ENCODE assay signal across 8 cellular contexts in genomic region chr13:110615005-110615321, GRCh38. TPM values are rescaled to one million over a fixed set of nuclear protein-coding genes. Genes with fewer than 3 reads are reported as not detected.
DNase-seq lines count a peak whose midpoint lies in the region; ATAC-seq and TF ChIP-seq lines count a peak whose summit lies in the region.

No MANE protein-coding gene starts in this region.

- peaks cover 14% of the 10 kb centered on the region for H3K36me3 Mint-ChIP-seq in activated CD4-positive, alpha-beta T cell treated with anti-CD3 and anti-CD28 coated beads for 36 hours (ENCODE audit: low read depth)

- intact Hi-C loops in activated CD4-positive, alpha-beta T cell treated with anti-CD3 and anti-CD28 coated beads for 36 hours (cut with DNase I, micrococcal nuclease) = loop anchor here (1.0 to 10.0 kb wide), 8 partner anchors 54 to 570 kb away; partner anchors contain the start of genes RAB20 (in 2 of the 2), ANKRD10 (in 1 of the 2), CARS2 (in 1 of the 2) and ING1 (in 1 of the 2)
- intact Hi-C loops in adrenal gland (cut with DNase I) = no loop called here

- H3K4me3 ChIP-seq in adrenal gland = peak overlapping the region in 3 of 4 donors; percentile 67 to 99 (median 80)

- no peak for ATAC-seq in activated CD4-positive, alpha-beta T cell treated with anti-CD3 and anti-CD28 coated beads for 36 hours

- H3K27me3 ChIP-seq in adrenal gland = no peaks in the 10 kb centered on the region
- no peaks in the 10 kb centered on the region for H3K27me3 ChIP-seq in layer of hippocampus (ENCODE audit: control insufficient read depth, insufficient read depth, low read length)

- peaks cover 27 to 31% of the 10 kb centered on the region in 2 donors for H3K4me1 ChIP-seq in adrenal gland (replicated peaks in 1 of 2)

- no peak for TF ChIP-seq POLR2A in adrenal gland (IDR thresholded peaks at IDR 0.05)

- H3K36me3 ChIP-seq in adrenal gland (replicated peaks in 1 of 2) = no peaks in the 10 kb centered on the region

- H3K9me3 Mint-ChIP-seq in activated CD4-positive, alpha-beta T cell treated with anti-CD3 and anti-CD28 coated beads for 36 hours (ENCODE audit: low read depth) = no peaks in the 10 kb centered on the region

- 84 to 89% (median 85%) methylated on average over 8 to 11 of the region's 11 CpGs for whole genome bisulfite sequencing in adrenal gland, 4 donors

- H3K27ac ChIP-seq in adrenal gland (peak overlapping the region; percentile 85 to 98 (median 96)), layer of hippocampus (ENCODE audit: low read depth, low read length) (peak overlapping the region; percentile 90), temporal lobe (ENCODE audit: low read depth, low read length) (peak overlapping the region; percentile 55)

- peak; percentile 14 for DNase-seq in activated CD4-positive, alpha-beta T cell treated with anti-CD3 and anti-CD28 coated beads for 36 hours
- no peak for DNase-seq in activated CD4-positive, alpha-beta T cell treated with anti-CD3 and anti-CD28 coated beads for 4 hours
- DNase-seq in adrenal gland (no peak), NCI-H187 (lab: John Stamatoyannopoulos, UW) (no peak), SW 1271 (lab: John Stamatoyannopoulos, UW) (no peak), NCI-H2196 (lab: John Stamatoyannopoulos, UW; ENCODE audit: unreplicated experiment) (no peak)

- CTCF ChIA-PET in activated CD4-positive, alpha-beta T cell treated with anti-CD3 and anti-CD28 coated beads for 36 hours (lab: Charles Lee) = interaction anchor here (0.6 to 0.7 kb wide), 2 partner anchors 33 to 541 kb away, joined by 3 read pairs; no protein-coding TSS in a partner anchor

- H3K4me1 Mint-ChIP-seq in activated CD4-positive, alpha-beta T cell treated with anti-CD3 and anti-CD28 coated beads for 36 hours = peaks cover 38% of the 10 kb centered on the region

- H3K4me3 Mint-ChIP-seq in activated CD4-positive, alpha-beta T cell treated with anti-CD3 and anti-CD28 coated beads for 36 hours = peak overlapping the region; percentile 88

- TF ChIP-seq CTCF in adrenal gland (IDR thresholded peaks at IDR 0.05) = no peak

- POLR2A ChIA-PET in activated CD4-positive, alpha-beta T cell treated with anti-CD3 and anti-CD28 coated beads for 36 hours (lab: Charles Lee) = interaction anchor here (1.0 kb wide), 1 partner anchor 97 kb away, joined by 4 read pairs; no protein-coding TSS in a partner anchor

- no peaks in the 10 kb centered on the region for H3K9me3 ChIP-seq in adrenal gland (replicated peaks in 1 of 3)

- H3K27me3 Mint-ChIP-seq in activated CD4-positive, alpha-beta T cell treated with anti-CD3 and anti-CD28 coated beads for 36 hours = no peaks in the 10 kb centered on the region

- peak overlapping the region; percentile 96 for H3K27ac Mint-ChIP-seq in activated CD4-positive, alpha-beta T cell treated with anti-CD3 and anti-CD28 coated beads for 36 hours

RNA-seq across cellular contexts. Expression of gene NAXD, which starts 0.4 kb away (rescaled TPM):
- total RNA-seq in activated CD4-positive, alpha-beta T cell treated with anti-CD3 and anti-CD28 coated beads for 36 hours = 10 to 100 TPM; 19.6 to 23.3 TPM
- total RNA-seq in adrenal gland (10 to 100 TPM; 55.0 to 89.4 (median 58.5) TPM), temporal lobe (22.1 TPM)
- polyA plus RNA-seq in adrenal gland = 100 to 1,000 TPM in 2 of 3 donors, 10 to 100 TPM in 1; 48.5 to 107 (median 101) TPM

RNA-seq across cellular contexts. Expression of gene RAB20, which starts 53.4 kb away (rescaled TPM):
- 1 to 10 TPM; 6.0 to 9.0 TPM for total RNA-seq in activated CD4-positive, alpha-beta T cell treated with anti-CD3 and anti-CD28 coated beads for 36 hours
- total RNA-seq in adrenal gland = 100 to 1,000 TPM in 1 of 8 donors, 10 to 100 TPM in 7; 30.8 to 259 (median 46.1) TPM
- 10 to 100 TPM; 15.0 to 20.6 (median 20.5) TPM for polyA plus RNA-seq in adrenal gland
- total RNA-seq in temporal lobe = 1.7 TPM

Comparison
In these comparisons a context has a peak if more than half of its experiments do, and no peak if none do; other contexts are left out.
1. intact Hi-C loops: an anchor here in activated CD4-positive, alpha-beta T cell treated with anti-CD3 and anti-CD28 coated beads for 36 hours (1.0 to 10.0 kb wide); none called in adrenal gland.